22 cellular contexts compared by ENCODE assay signal in the genomic region with DNA sequence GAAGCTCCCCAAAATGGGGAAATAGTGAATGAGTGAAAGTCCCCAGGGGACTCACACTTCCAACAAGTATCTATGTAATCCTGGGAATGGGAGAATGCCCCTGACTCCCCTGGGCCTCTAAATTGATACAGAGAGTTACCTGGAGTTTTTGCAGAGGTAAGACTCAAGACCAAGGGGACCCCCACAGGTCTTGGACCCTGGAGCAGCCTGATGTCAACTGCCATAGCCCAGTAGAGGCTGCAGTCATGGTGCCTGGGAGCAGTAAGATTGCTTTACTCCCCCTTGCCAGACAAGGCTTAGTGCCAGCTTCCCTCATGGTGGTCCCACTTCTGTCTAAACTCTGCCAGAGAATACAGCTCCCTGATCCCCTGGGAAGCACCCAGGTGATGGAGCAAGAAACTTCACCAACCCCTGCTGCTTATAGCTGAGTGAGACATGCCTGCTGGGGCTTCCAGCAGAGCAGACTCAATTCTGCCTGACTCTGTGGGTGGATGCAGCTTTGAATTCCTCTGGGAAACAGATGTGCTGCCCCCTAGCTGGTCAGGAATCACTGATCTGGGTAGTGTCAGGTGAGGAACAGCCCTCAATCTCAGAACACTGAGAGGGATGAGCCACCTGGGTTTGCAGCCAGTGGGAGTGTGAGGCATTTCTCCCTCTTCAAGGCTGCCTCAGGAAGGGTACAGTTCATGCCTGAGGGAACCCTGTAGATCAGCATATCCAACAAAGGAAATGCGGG.
"Had no signal": no experiment of that assay in that cellular context is flagged by ENCODE, and none has a peak within 500 bp of the region (broad histone marks: within the 10 kb centered on the region; RNA-seq: fewer than 3 reads in every experiment).

No MANE protein-coding gene starts in this region.

- H3K27me3 ChIP-seq: brain microvascular endothelial cell had no signal

- ATAC-seq: activated T-cell treated with anti-CD3 and anti-CD28 coated beads, Interleukin-2, amount 50 U/mL, for 72 hours; T-helper 17 cell had no signal

- H3K27ac ChIP-seq: brain microvascular endothelial cell, KMS-11, PC-9 had no signal

- H3K36me3 ChIP-seq: brain microvascular endothelial cell had no signal

- DNase-seq: activated B cell treated with CpG ODN at 0.5 μM for 24 hours; activated CD4-positive, alpha-beta memory T cell treated with anti-CD3 and anti-CD28 coated beads, Interleukin-2, amount 10 ng/mL, durations not matched to agents 7 days and 5 days; activated CD4-positive, alpha-beta T cell treated with anti-CD3 and anti-CD28 coated beads, Interleukin-2, amount 50 U/mL, for 1 hour; activated gamma-delta T cell treated with Interleukin-2 at 50 U/mL for 16 hours; activated naive CD4-positive, alpha-beta T cell treated with anti-CD3 and anti-CD28 coated beads, Interleukin-2, amount 10 ng/mL, durations not matched to agents 7 days and 5 days; activated naive CD8-positive, alpha-beta T cell treated with anti-CD3 and anti-CD28 coated beads for 36 hours; activated T-cell treated with anti-CD3 and anti-CD28 coated beads for 4 hours; activated T-cell treated with anti-CD3 and anti-CD28 coated beads, Interleukin-2, amount 50 U/mL, for 72 hours; brain microvascular endothelial cell; central memory CD4-positive, alpha-beta T cell; MM.1S; NCI-H1105 treated with DMSO at 0.1 percent for 48 hours; NCI-H1436 treated with DMSO at 0.1 percent for 48 hours; NCI-H187; NCI-H2081; NCI-H510A treated with DMSO at 0.1 percent for 48 hours; NCI-H69; PC-9; SIG-M5; T-helper 17 cell; T-helper 9 cell had no signal

- H3K4me3 ChIP-seq: PC-9 had no signal
